1 cellular context compared by ENCODE assay signal in the genomic region with DNA sequence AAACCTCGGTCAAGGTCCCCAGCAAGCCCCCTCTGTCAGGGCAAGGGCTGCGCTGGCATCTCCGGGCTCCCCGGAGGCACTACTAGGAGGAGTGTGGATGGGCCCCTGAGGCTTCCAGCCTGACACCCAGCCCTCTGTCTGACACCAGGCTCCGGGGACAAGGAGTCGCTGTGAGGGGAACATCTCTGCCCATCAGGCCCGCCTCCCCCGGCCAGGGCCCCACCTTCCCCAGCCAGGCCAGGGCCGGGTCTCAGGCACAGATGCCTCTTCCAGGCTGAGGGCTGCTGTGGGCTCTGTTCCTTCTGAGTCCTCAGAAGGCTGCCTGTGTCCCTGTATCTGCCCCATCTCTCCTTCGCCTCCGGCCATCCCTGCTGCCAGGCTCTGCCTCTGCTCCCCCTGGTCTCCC.
TF ChIP-seq lines count a peak whose summit lies in the region.

No MANE protein-coding gene starts in this region.

TF ChIP-seq in H1, 55 proteins besides CTCF, POLR2A, EP300 and RAD21:
- TF ChIP-seq TBP (IDR thresholded peaks at IDR 0.05; ENCODE audit: low read depth, low read length) (no peak), SIN3A (conservative IDR thresholded peaks at IDR 0.05 in 1 of 2, IDR thresholded peaks at IDR 0.05 in 1 of 2; ENCODE audit: low read depth in 1 of 2, low read length in 2 of 2) (no peak), FOSL1 (IDR thresholded peaks at IDR 0.05; ENCODE audit: insufficient read depth, low read depth, low read length) (no peak), SP1 (IDR thresholded peaks at IDR 0.05; ENCODE audit: low read depth, low read length) (no peak), POU5F1 (IDR thresholded peaks at IDR 0.05; ENCODE audit: low read depth, low read length) (no peak), CTBP2 (IDR thresholded peaks at IDR 0.05; ENCODE audit: borderline replicate concordance, insufficient read depth, insufficient read length, low read length) (no peak), EGR1 (IDR thresholded peaks at IDR 0.05; ENCODE audit: borderline replicate concordance, low read depth, low read length) (no peak), NANOG (IDR thresholded peaks at IDR 0.05; ENCODE audit: insufficient read depth, low read depth, low read length, poor library complexity, severe bottlenecking) (no peak), TAF1 (IDR thresholded peaks at IDR 0.05; ENCODE audit: low read depth, low read length) (no peak)
